ENCODE assay signal across 26 cellular contexts in genomic region chr7:141715794-141716689, GRCh38. TPM values are rescaled to one million over a fixed set of nuclear protein-coding genes. Genes with fewer than 3 reads are reported as not detected.
DNase-seq lines count a peak whose midpoint lies in the region; ATAC-seq, FAIRE-seq and TF ChIP-seq lines count a peak whose summit lies in the region.
"Had no signal": no experiment of that assay in that cellular context is flagged by ENCODE, and none has a peak within 500 bp of the region (broad histone marks: within the 10 kb centered on the region; RNA-seq: fewer than 3 reads in every experiment).

No MANE protein-coding gene starts in this region.

- H3K4me2 ChIP-seq in HepG2 (ENCODE audit: low read depth, low read length), result no peak overlapping the region
- no peak overlapping the region for H3K4me2 ChIP-seq in neuronal stem cell (ENCODE audit: insufficient read depth, low read length, poor library complexity, severe bottlenecking)

- peaks cover 33% of the 10 kb centered on the region for H3K4me1 Mint-ChIP-seq in WTC11

- in situ Hi-C loops in HepG2 (cut with HindIII; ENCODE audit: extremely low pct_ligation_motif_present, low pct_unique_long_range_greater_than_20kb), result no loop called here

- H3K9ac ChIP-seq in HepG2 (ENCODE audit: insufficient read depth, low read depth, low read length), result no peak overlapping the region
- H3K9ac ChIP-seq in iPS-15b (ENCODE audit: low read depth, low read length), result no peak overlapping the region
- H3K9ac ChIP-seq in neuronal stem cell (ENCODE audit: low read depth, low read length, poor library complexity), result no peak overlapping the region

- no peak overlapping the region for H4K91ac ChIP-seq in neuronal stem cell (ENCODE audit: low read depth, low read length, poor library complexity)

- H3K27ac ChIP-seq in HepG2 (ENCODE audit: extremely low read length, insufficient read depth, low read length), result no peak overlapping the region
- H3K27ac ChIP-seq in right lobe of liver, result no peak overlapping the region
- H3K27ac ChIP-seq in neuronal stem cell (replicated peaks; ENCODE audit: low read length), result no peak overlapping the region
- H3K27ac ChIP-seq: HL-60, SJCRH30 had no signal

- WGBS in HepG2 (ENCODE audit: low lambda C conversion rate), result 43% methylated on average over 6 of the region's 6 CpGs
- WGBS in right lobe of liver (ENCODE audit: insufficient coverage, low coverage, low lambda C conversion rate, missing lambda C conversion rate), result 75% methylated on average over 6 of the region's 6 CpGs
- WGBS in neuronal stem cell (ENCODE audit: extremely low coverage in 2 of 2, insufficient read length in 2 of 2, insufficient replicate concordance in 1 of 2), 2 donors, result no CpG with 5 or more reads among the region's 6 CpGs

- H3K9me3 ChIP-seq in HepG2 (ENCODE audit: low read length) (no peaks in the 10 kb centered on the region), right lobe of liver (no peaks in the 10 kb centered on the region), iPS-15b (ENCODE audit: control insufficient read depth, insufficient read depth, low read length) (no peaks in the 10 kb centered on the region), neuronal stem cell (replicated peaks in 1 of 2; ENCODE audit: control insufficient read depth in 2 of 2, insufficient read depth in 1 of 2, low read depth in 1 of 2, low read length in 2 of 2) (no peaks in the 10 kb centered on the region)
- H3K9me3 ChIP-seq: SJCRH30 had no signal

- intact Hi-C loops in HepG2 (cut with micrococcal nuclease; ENCODE audit: unreplicated experiment) (no loop called here), right lobe of liver (cut with DNase I) (no loop called here)

- no peaks in the 10 kb centered on the region for H3K79me1 ChIP-seq in neuronal stem cell (ENCODE audit: low read depth, low read length)

- TF ChIP-seq CTCF in HepG2 (CRISPR knock-in tag; IDR thresholded peaks at IDR 0.05) (no peak), right lobe of liver (IDR thresholded peaks at IDR 0.05) (no peak), WTC11 (IDR thresholded peaks at IDR 0.05) (no peak)

- H3K4me1 ChIP-seq in HepG2 (ENCODE audit: insufficient read depth, low read length) (peaks cover 14% of the 10 kb centered on the region), right lobe of liver (no peaks in the 10 kb centered on the region), iPS-15b (ENCODE audit: control insufficient read depth, insufficient read depth, low read length) (peaks cover 7% of the 10 kb centered on the region), neuronal stem cell (ENCODE audit: control insufficient read depth in 2 of 2, insufficient read depth in 1 of 2, low read depth in 1 of 2, low read length in 2 of 2) (no peaks in the 10 kb centered on the region)
- H3K4me1 ChIP-seq: SJCRH30 had no signal

- H3K23ac ChIP-seq in neuronal stem cell (ENCODE audit: low read depth, low read length, poor library complexity), result no peak overlapping the region

- DNase-seq in HepG2 (ENCODE audit: low spot score), result no peak
- DNase-seq in right lobe of liver, result no peak
- DNase-seq in WTC11 (ENCODE audit: low spot score), result no peak
- no peak for DNase-seq in neuronal stem cell (ENCODE audit: low spot score)
- no peak for DNase-seq in stimulated activated CD4-positive, alpha-beta T cell treated with anti-CD3 and anti-CD28 coated beads, Interleukin-2, amount 100 ng/mL, for 24 hours
- DNase-seq: 8988T; KBM-7; NCI-H1105 treated with DMSO at 0.1 percent for 48 hours; NCI-H146; NCI-H2029 treated with DMSO at 0.1 percent for 48 hours; NCI-H446 treated with DMSO at 0.1 percent for 48 hours; NCI-H526; NCI-H82; NK-92 treated with Interleukin-12 subunit alpha and Interleukin-12 subunit beta, amount 100 ng/mL, for 24 hours; PC-3; SJCRH30 had no signal

- H3K14ac ChIP-seq in neuronal stem cell (ENCODE audit: low read length), result no peak overlapping the region

- no peaks in the 10 kb centered on the region for H4K20me1 ChIP-seq in HepG2 (ENCODE audit: insufficient read depth, low read length)

- no peak overlapping the region for H2BK120ac ChIP-seq in neuronal stem cell (ENCODE audit: low read depth, low read length)

- no peaks in the 10 kb centered on the region for H3K36me3 Mint-ChIP-seq in WTC11

- H3K27me3 Mint-ChIP-seq in WTC11 (ENCODE audit: low read depth), result no peaks in the 10 kb centered on the region

- CTCF ChIA-PET in HepG2 (lab: Yijun Ruan, JAX; ENCODE audit: low intra/inter-chr PET ratio, low total read pairs), result no interaction called here
- CTCF ChIA-PET in WTC11 (lab: Charles Lee), result interaction anchor here (1.0 to 4.4 kb wide), 3 partner anchors 10 to 62 kb away, joined by 5 to 26 read pairs (median 6); partner anchors contain the start of gene SSBP1

- H3K27me3 ChIP-seq in HepG2 (ENCODE audit: control insufficient read depth in 1 of 2, insufficient read depth in 2 of 2, low read length in 2 of 2), result no peaks in the 10 kb centered on the region; a peak in 1 of 5 replicates
- no peaks in the 10 kb centered on the region for H3K27me3 ChIP-seq in right lobe of liver
- H3K27me3 ChIP-seq in iPS-15b (ENCODE audit: control insufficient read depth, insufficient read depth, low read length), result no peaks in the 10 kb centered on the region
- H3K27me3 ChIP-seq in neuronal stem cell (ENCODE audit: control insufficient read depth in 3 of 3, insufficient read depth in 3 of 3, low read depth in 1 of 3, low read length in 3 of 3), result no peaks in the 10 kb centered on the region
- H3K27me3 ChIP-seq: SJCRH30 had no signal

- no TSS peak for BruUV-seq in HepG2 (replicated peaks; lab: Mats Ljungman, UMichigan)

- H3K79me2 ChIP-seq in HepG2 (ENCODE audit: insufficient read depth, low read length), result no peaks in the 10 kb centered on the region

- H3K4me3 ChIP-seq in HepG2 (replicated peaks in 1 of 3; ENCODE audit: insufficient read depth in 1 of 3, low read depth in 2 of 3, low read length in 3 of 3) (no peak overlapping the region), right lobe of liver (no peak overlapping the region), iPS-15b (ENCODE audit: low read depth, low read length) (peak overlapping the region; percentile 21), neuronal stem cell (ENCODE audit: low read length in 2 of 2) (no peak overlapping the region)
- H3K4me3 ChIP-seq: SJCRH30 had no signal

- no peak overlapping the region for H2AFZ ChIP-seq in HepG2 (ENCODE audit: low read length)
- H2AFZ ChIP-seq in neuronal stem cell (ENCODE audit: low read length), result no peak overlapping the region

- no peak overlapping the region for H3K4ac ChIP-seq in neuronal stem cell (ENCODE audit: low read length)

- H2AK5ac ChIP-seq in neuronal stem cell (ENCODE audit: low read depth, low read length), result no peak overlapping the region

- no peak overlapping the region for H2BK15ac ChIP-seq in neuronal stem cell (ENCODE audit: low read length)

- TF ChIP-seq POLR2A in HepG2 (IDR thresholded peaks at IDR 0.05; ENCODE audit: insufficient read depth in 1 of 2, low read depth in 2 of 2, low read length in 2 of 2), result no peak
- no peak for TF ChIP-seq POLR2A in right lobe of liver (IDR thresholded peaks at IDR 0.05)

- TF ChIP-seq EP300 in HepG2 (IDR thresholded peaks at IDR 0.05; ENCODE audit: low read depth in 2 of 2, low read length in 2 of 2), result no peak
- TF ChIP-seq EP300 in HepG2 (CRISPR knock-in tag; IDR thresholded peaks at IDR 0.05; ENCODE audit: borderline replicate concordance), result no peak

- no peaks in the 10 kb centered on the region for H3K36me3 ChIP-seq in HepG2 (replicated peaks in 1 of 2; ENCODE audit: control insufficient read depth in 1 of 2, insufficient read depth in 2 of 2, low read length in 2 of 2)
- H3K36me3 ChIP-seq in right lobe of liver, result no peaks in the 10 kb centered on the region
- no peaks in the 10 kb centered on the region for H3K36me3 ChIP-seq in iPS-15b (ENCODE audit: control insufficient read depth, insufficient read depth, low read length)
- H3K36me3 ChIP-seq in neuronal stem cell (replicated peaks in 1 of 2; ENCODE audit: control insufficient read depth in 2 of 2, insufficient read depth in 2 of 2, low read length in 2 of 2), result no peaks in the 10 kb centered on the region
- H3K36me3 ChIP-seq: SJCRH30 had no signal

- POLR2A ChIA-PET in HepG2 (lab: Yijun Ruan, JAX) (interaction anchor here (0.9 to 1.6 kb wide), 2 partner anchors 20 to 22 kb away, joined by 3 read pairs; partner anchors contain the start of gene SSBP1), WTC11 (lab: Charles Lee) (no interaction called here)

- H4K8ac ChIP-seq in neuronal stem cell (ENCODE audit: low read depth, low read length), result no peak overlapping the region

- H3K18ac ChIP-seq in neuronal stem cell (ENCODE audit: low read length), result no peak overlapping the region

- H2BK5ac ChIP-seq in neuronal stem cell (ENCODE audit: low read length), result no peak overlapping the region

- ATAC-seq in HepG2, result no peak
- ATAC-seq in right lobe of liver, result no peak
- peak; percentile 75 for ATAC-seq in WTC11
- ATAC-seq in HG03095 (IDR thresholded peaks at IDR 0.05; ENCODE audit: unreplicated experiment), result no peak
- ATAC-seq: PC-3, Right ventricle myocardium inferior had no signal

- H3K9me3 Mint-ChIP-seq in WTC11, result no peaks in the 10 kb centered on the region

- H2BK12ac ChIP-seq in neuronal stem cell (ENCODE audit: low read length), result no peak overlapping the region

- no peak overlapping the region for H3K27ac Mint-ChIP-seq in WTC11

- FAIRE-seq in HepG2 (lab: Jason Lieb, UNC), result no peak
- FAIRE-seq: GM19239, H54 had no signal

- no peak for TF ChIP-seq RAD21 in HepG2 (CRISPR knock-in tag; IDR thresholded peaks at IDR 0.05)

- H3K4me3 Mint-ChIP-seq in WTC11, result peak overlapping the region; percentile 39

RNA-seq across cellular contexts. Expression of gene WEE2, which starts 7.9 kb away (rescaled TPM):
- total RNA-seq in HepG2 (2016; rRNA removed; fragmentation: Illumina TruSeq; extraction: Trizol), result not detected in 2 replicates
- not detected in 2 replicates for total RNA-seq in HepG2 (2016; cell fraction: cytosol; rRNA removed; fragmentation: Illumina TruSeq; extraction: Trizol; ENCODE audit: low read depth)
- not detected in 2 replicates for total RNA-seq in HepG2 (2016; cell fraction: insoluble cytoplasmic fraction; rRNA removed; fragmentation: Illumina TruSeq; extraction: Trizol)
- total RNA-seq in HepG2 (2016; cell fraction: membrane; rRNA removed; fragmentation: Illumina TruSeq; extraction: Trizol), result not detected in 2 replicates
- not detected in 2 replicates for total RNA-seq in HepG2 (2016; cell fraction: nucleus; rRNA removed; fragmentation: Illumina TruSeq; extraction: Trizol)
- polyA plus RNA-seq in HepG2 (2011; rRNA removed), result not detected in 2 replicates
- polyA plus RNA-seq in HepG2 (2011; cell fraction: cytosol; rRNA removed), result not detected in 2 replicates
- polyA plus RNA-seq in HepG2 (2011; cell fraction: nucleus; rRNA removed), result 0.09 TPM in 1 of 2 replicates, not detected in the other
- 0.04 TPM in 1 of 2 replicates, not detected in the other for polyA plus RNA-seq in HepG2 (2012)
- not detected in 2 replicates for polyA plus RNA-seq in HepG2 (2016; cell fraction: cytosol; fragmentation: Illumina TruSeq; extraction: Trizol; ENCODE audit: low read depth)
- polyA plus RNA-seq in HepG2 (2016; cell fraction: insoluble cytoplasmic fraction; fragmentation: Illumina TruSeq; extraction: Trizol; ENCODE audit: low read depth), result not detected in 2 replicates
- polyA plus RNA-seq in HepG2 (2016; cell fraction: membrane; fragmentation: Illumina TruSeq; extraction: Trizol; ENCODE audit: low read depth), result not detected in 2 replicates
- polyA plus RNA-seq in HepG2 (2016; cell fraction: nucleus; fragmentation: Illumina TruSeq; extraction: Trizol; ENCODE audit: insufficient read depth, low read depth), result not detected in 2 replicates
- not detected in 2 replicates for polyA minus RNA-seq in HepG2 (2011; rRNA and poly(A)+ RNA removed; ENCODE audit: low replicate concordance)
- not detected in 2 replicates for polyA minus RNA-seq in HepG2 (2011; cell fraction: cytosol; rRNA and poly(A)+ RNA removed)
- 0.26 TPM in 1 of 2 replicates, not detected in the other for polyA minus RNA-seq in HepG2 (2011; cell fraction: nucleus; rRNA and poly(A)+ RNA removed)
- not detected for total RNA-seq in right lobe of liver
- 0.04 to 0.07 TPM in 2 of 3 replicates, not detected in the other for total RNA-seq in WTC11 (2021)
- 0.04 TPM for polyA plus RNA-seq in neuronal stem cell (2013, experiment 1 of 2)
- 0.04 TPM for polyA plus RNA-seq in neuronal stem cell (2013, experiment 2 of 2)
- total RNA-seq: LHCN-M2, MCF 10A, PC-3, Right ventricle myocardium inferior, RPMI7951, SJCRH30 had no signal
- polyA plus RNA-seq: BJ had no signal

RNA-seq across cellular contexts. Expression of gene DENND11, which starts 14.1 kb away (rescaled TPM):
- total RNA-seq in HepG2 (2016; rRNA removed; fragmentation: Illumina TruSeq; extraction: Trizol) (10.5 and 12.5 TPM in 2 replicates), right lobe of liver (10 to 100 TPM; 24.4 to 30.8 (median 26.3) TPM), WTC11 (2021) (20.6 to 22.1 TPM (median 20.8 TPM) in 3 replicates)
- 0.91 and 1.1 TPM in 2 replicates for total RNA-seq in HepG2 (2016; cell fraction: cytosol; rRNA removed; fragmentation: Illumina TruSeq; extraction: Trizol; ENCODE audit: low read depth)
- total RNA-seq in HepG2 (2016; cell fraction: insoluble cytoplasmic fraction; rRNA removed; fragmentation: Illumina TruSeq; extraction: Trizol), result 11.0 and 11.5 TPM in 2 replicates
- 3.4 and 4.2 TPM in 2 replicates for total RNA-seq in HepG2 (2016; cell fraction: membrane; rRNA removed; fragmentation: Illumina TruSeq; extraction: Trizol)
- 14.7 and 16.1 TPM in 2 replicates for total RNA-seq in HepG2 (2016; cell fraction: nucleus; rRNA removed; fragmentation: Illumina TruSeq; extraction: Trizol)
- polyA plus RNA-seq in HepG2 (2011; rRNA removed), result 7.1 and 8.6 TPM in 2 replicates
- polyA plus RNA-seq in HepG2 (2011; cell fraction: cytosol; rRNA removed), result 3.2 and 3.4 TPM in 2 replicates
- polyA plus RNA-seq in HepG2 (2011; cell fraction: nucleus; rRNA removed), result 21.3 and 27.5 TPM in 2 replicates
- polyA plus RNA-seq in HepG2 (2012), result 7.6 and 8.6 TPM in 2 replicates
- polyA plus RNA-seq in HepG2 (2016; cell fraction: cytosol; fragmentation: Illumina TruSeq; extraction: Trizol; ENCODE audit: low read depth), result 0.69 and 0.88 TPM in 2 replicates
- polyA plus RNA-seq in HepG2 (2016; cell fraction: insoluble cytoplasmic fraction; fragmentation: Illumina TruSeq; extraction: Trizol; ENCODE audit: low read depth), result 7.0 and 7.3 TPM in 2 replicates
- 1.3 and 1.4 TPM in 2 replicates for polyA plus RNA-seq in HepG2 (2016; cell fraction: membrane; fragmentation: Illumina TruSeq; extraction: Trizol; ENCODE audit: low read depth)
- 15.7 and 16.4 TPM in 2 replicates for polyA plus RNA-seq in HepG2 (2016; cell fraction: nucleus; fragmentation: Illumina TruSeq; extraction: Trizol; ENCODE audit: insufficient read depth, low read depth)
- polyA minus RNA-seq in HepG2 (2011; rRNA and poly(A)+ RNA removed; ENCODE audit: low replicate concordance), result 11.8 and 13.6 TPM in 2 replicates
- 3.6 and 5.0 TPM in 2 replicates for polyA minus RNA-seq in HepG2 (2011; cell fraction: cytosol; rRNA and poly(A)+ RNA removed)
- polyA minus RNA-seq in HepG2 (2011; cell fraction: nucleus; rRNA and poly(A)+ RNA removed), result 22.7 and 28.0 TPM in 2 replicates
- polyA plus RNA-seq in neuronal stem cell (2013, experiment 1 of 2), result 8.5 TPM
- polyA plus RNA-seq in neuronal stem cell (2013, experiment 2 of 2), result 8.2 TPM

RNA-seq across cellular contexts. Expression of gene SSBP1, which starts 22.1 kb away (rescaled TPM):
- total RNA-seq in HepG2 (2016; rRNA removed; fragmentation: Illumina TruSeq; extraction: Trizol) (254 and 363 TPM in 2 replicates), right lobe of liver (100 to 1,000 TPM in 1 of 6 experiments, 10 to 100 TPM in 5; 38.6 to 115 (median 48.8) TPM), WTC11 (2021) (221 to 245 TPM (median 222 TPM) in 3 replicates)
- total RNA-seq in HepG2 (2016; cell fraction: cytosol; rRNA removed; fragmentation: Illumina TruSeq; extraction: Trizol; ENCODE audit: low read depth), result 86.1 and 88.6 TPM in 2 replicates
- total RNA-seq in HepG2 (2016; cell fraction: insoluble cytoplasmic fraction; rRNA removed; fragmentation: Illumina TruSeq; extraction: Trizol), result 267 and 364 TPM in 2 replicates
- 74.3 and 78.8 TPM in 2 replicates for total RNA-seq in HepG2 (2016; cell fraction: membrane; rRNA removed; fragmentation: Illumina TruSeq; extraction: Trizol)
- total RNA-seq in HepG2 (2016; cell fraction: nucleus; rRNA removed; fragmentation: Illumina TruSeq; extraction: Trizol), result 124 TPM in 2 replicates
- polyA plus RNA-seq in HepG2 (2011; rRNA removed), result 52.9 and 64.4 TPM in 2 replicates
- 35.9 and 51.3 TPM in 2 replicates for polyA plus RNA-seq in HepG2 (2011; cell fraction: cytosol; rRNA removed)
- polyA plus RNA-seq in HepG2 (2011; cell fraction: nucleus; rRNA removed), result 24.0 and 27.9 TPM in 2 replicates
- polyA plus RNA-seq in HepG2 (2012), result 106 and 158 TPM in 2 replicates
- 90.2 and 95.1 TPM in 2 replicates for polyA plus RNA-seq in HepG2 (2016; cell fraction: cytosol; fragmentation: Illumina TruSeq; extraction: Trizol; ENCODE audit: low read depth)
- 372 and 403 TPM in 2 replicates for polyA plus RNA-seq in HepG2 (2016; cell fraction: insoluble cytoplasmic fraction; fragmentation: Illumina TruSeq; extraction: Trizol; ENCODE audit: low read depth)
- 62.4 and 68.6 TPM in 2 replicates for polyA plus RNA-seq in HepG2 (2016; cell fraction: membrane; fragmentation: Illumina TruSeq; extraction: Trizol; ENCODE audit: low read depth)
- 142 and 144 TPM in 2 replicates for polyA plus RNA-seq in HepG2 (2016; cell fraction: nucleus; fragmentation: Illumina TruSeq; extraction: Trizol; ENCODE audit: insufficient read depth, low read depth)
- polyA minus RNA-seq in HepG2 (2011; rRNA and poly(A)+ RNA removed; ENCODE audit: low replicate concordance), result 22.8 and 40.3 TPM in 2 replicates
- 20.9 and 24.2 TPM in 2 replicates for polyA minus RNA-seq in HepG2 (2011; cell fraction: cytosol; rRNA and poly(A)+ RNA removed)
- 119 and 126 TPM in 2 replicates for polyA minus RNA-seq in HepG2 (2011; cell fraction: nucleus; rRNA and poly(A)+ RNA removed)
- polyA plus RNA-seq in neuronal stem cell (2013, experiment 1 of 2), result 273 TPM
- polyA plus RNA-seq in neuronal stem cell (2013, experiment 2 of 2), result 267 TPM

RNA-seq across cellular contexts. Expression of gene TAS2R3, which starts 47.9 kb away (rescaled TPM):
- total RNA-seq in HepG2 (2016; rRNA removed; fragmentation: Illumina TruSeq; extraction: Trizol) (0.55 and 1.1 TPM in 2 replicates), right lobe of liver (1 to 10 TPM in 1 of 6 experiments, under 1 TPM in 5; 0.31 to 3.5 (median 0.55) TPM), WTC11 (2021) (0.71 to 1.5 TPM (median 1.2 TPM) in 3 replicates)
- total RNA-seq in HepG2 (2016; cell fraction: cytosol; rRNA removed; fragmentation: Illumina TruSeq; extraction: Trizol; ENCODE audit: low read depth), result not detected in 2 replicates
- total RNA-seq in HepG2 (2016; cell fraction: insoluble cytoplasmic fraction; rRNA removed; fragmentation: Illumina TruSeq; extraction: Trizol), result 1.2 TPM in 1 of 2 replicates, not detected in the other
- not detected in 2 replicates for total RNA-seq in HepG2 (2016; cell fraction: membrane; rRNA removed; fragmentation: Illumina TruSeq; extraction: Trizol)
- 6.7 TPM in 2 replicates for total RNA-seq in HepG2 (2016; cell fraction: nucleus; rRNA removed; fragmentation: Illumina TruSeq; extraction: Trizol)
- polyA plus RNA-seq in HepG2 (2011; rRNA removed), result 0.72 and 0.74 TPM in 2 replicates
- not detected in 2 replicates for polyA plus RNA-seq in HepG2 (2011; cell fraction: cytosol; rRNA removed)
- 3.0 and 3.9 TPM in 2 replicates for polyA plus RNA-seq in HepG2 (2011; cell fraction: nucleus; rRNA removed)
- 0.24 TPM in 1 of 2 replicates, not detected in the other for polyA plus RNA-seq in HepG2 (2012)
- not detected in 2 replicates for polyA plus RNA-seq in HepG2 (2016; cell fraction: cytosol; fragmentation: Illumina TruSeq; extraction: Trizol; ENCODE audit: low read depth)
- polyA plus RNA-seq in HepG2 (2016; cell fraction: insoluble cytoplasmic fraction; fragmentation: Illumina TruSeq; extraction: Trizol; ENCODE audit: low read depth), result not detected in 2 replicates
- polyA plus RNA-seq in HepG2 (2016; cell fraction: membrane; fragmentation: Illumina TruSeq; extraction: Trizol; ENCODE audit: low read depth), result not detected in 2 replicates
- polyA plus RNA-seq in HepG2 (2016; cell fraction: nucleus; fragmentation: Illumina TruSeq; extraction: Trizol; ENCODE audit: insufficient read depth, low read depth), result 1.0 TPM in 1 of 2 replicates, not detected in the other
- polyA minus RNA-seq in HepG2 (2011; rRNA and poly(A)+ RNA removed; ENCODE audit: low replicate concordance), result 4.3 and 5.1 TPM in 2 replicates
- not detected in 2 replicates for polyA minus RNA-seq in HepG2 (2011; cell fraction: cytosol; rRNA and poly(A)+ RNA removed)
- 41.8 and 44.5 TPM in 2 replicates for polyA minus RNA-seq in HepG2 (2011; cell fraction: nucleus; rRNA and poly(A)+ RNA removed)
- polyA plus RNA-seq in neuronal stem cell (2013, experiment 1 of 2), result 0.10 TPM
- 0.18 TPM for polyA plus RNA-seq in neuronal stem cell (2013, experiment 2 of 2)
- polyA plus RNA-seq: BJ had no signal
